In genomic region chr10:15188629-15189028, GRCh38 we compare ENCODE assay signal across 24 cellular contexts. TPM values are rescaled to one million over a fixed set of nuclear protein-coding genes. Genes with fewer than 3 reads are reported as not detected.
DNase-seq lines count a peak whose midpoint lies in the region; FAIRE-seq and TF ChIP-seq lines count a peak whose summit lies in the region.
"Had no signal": no experiment of that assay in that cellular context is flagged by ENCODE, and none has a peak within 500 bp of the region (broad histone marks: within the 10 kb centered on the region; RNA-seq: fewer than 3 reads in every experiment).

No MANE protein-coding gene starts in this region.

- H3K4me3 Mint-ChIP-seq in activated T-cell treated with anti-CD3 and anti-CD28 coated beads, Interleukin-2, amount 50 U/mL, for 24 hours, result peak overlapping the region; percentile 4
- H3K4me3 Mint-ChIP-seq in Calu3 (ENCODE audit: low read depth, unreplicated experiment), result no peak overlapping the region
- H3K4me3 Mint-ChIP-seq: nephron progenitor cell; stimulated activated memory B cell treated with anti-CD40 and anti-IgM and Interleukin-4, amounts not matched to agents 10 μg/mL and 1 μg/mL and 100 μg/mL, for 72 hours; type B pancreatic cell had no signal

- no peaks in the 10 kb centered on the region for H3K27me3 Mint-ChIP-seq in activated T-cell treated with anti-CD3 and anti-CD28 coated beads, Interleukin-2, amount 50 U/mL, for 24 hours
- peaks cover 8% of the 10 kb centered on the region for H3K27me3 Mint-ChIP-seq in Calu3 (ENCODE audit: unreplicated experiment)
- H3K27me3 Mint-ChIP-seq: progenitor cell of endocrine pancreas; stimulated activated memory B cell treated with anti-CD40 and anti-IgM and Interleukin-4, amounts not matched to agents 10 μg/mL and 1 μg/mL and 100 μg/mL, for 72 hours; type B pancreatic cell had no signal

- H3K27me3 ChIP-seq in effector memory CD4-positive, alpha-beta T cell (replicated peaks; ENCODE audit: control insufficient read depth, insufficient read depth, low read length, poor library complexity, severe bottlenecking), result no peaks in the 10 kb centered on the region
- H3K27me3 ChIP-seq: cardiac muscle cell, gastroesophageal sphincter, MG63, SJCRH30 had no signal

- no TSS peak for BruUV-seq in Calu3 (replicated peaks; lab: Mats Ljungman, UMichigan)

- peak overlapping the region; percentile 16 for H3K4me3 ChIP-seq in effector memory CD4-positive, alpha-beta T cell (ENCODE audit: insufficient read depth, low read depth, low read length, poor library complexity, severe bottlenecking)
- H3K4me3 ChIP-seq: cardiac muscle cell, gastroesophageal sphincter, MG63, PC-9, SJCRH30 had no signal

- CTCF ChIA-PET in Calu3 (lab: Charles Lee), result no interaction called here

- H3K9me3 Mint-ChIP-seq in activated T-cell treated with anti-CD3 and anti-CD28 coated beads, Interleukin-2, amount 50 U/mL, for 24 hours, result no peaks in the 10 kb centered on the region
- no peaks in the 10 kb centered on the region for H3K9me3 Mint-ChIP-seq in Calu3 (ENCODE audit: low read depth, unreplicated experiment)
- H3K9me3 Mint-ChIP-seq: stimulated activated memory B cell treated with anti-CD40 and anti-IgM and Interleukin-4, amounts not matched to agents 10 μg/mL and 1 μg/mL and 100 μg/mL, for 72 hours; type B pancreatic cell had no signal

- no peaks in the 10 kb centered on the region for H3K9me3 ChIP-seq in effector memory CD4-positive, alpha-beta T cell (ENCODE audit: control insufficient read depth, low read length)
- H3K9me3 ChIP-seq: gastroesophageal sphincter, SJCRH30 had no signal

- peaks cover 36% of the 10 kb centered on the region for H3K4me1 Mint-ChIP-seq in activated T-cell treated with anti-CD3 and anti-CD28 coated beads, Interleukin-2, amount 50 U/mL, for 24 hours (ENCODE audit: low read depth)
- no peaks in the 10 kb centered on the region for H3K4me1 Mint-ChIP-seq in Calu3 (ENCODE audit: low read depth, unreplicated experiment)
- H3K4me1 Mint-ChIP-seq: nephron progenitor cell had no signal

- peak overlapping the region; percentile 39 for H3K27ac Mint-ChIP-seq in activated T-cell treated with anti-CD3 and anti-CD28 coated beads, Interleukin-2, amount 50 U/mL, for 24 hours
- no peak overlapping the region for H3K27ac Mint-ChIP-seq in Calu3 (ENCODE audit: unreplicated experiment)
- H3K27ac Mint-ChIP-seq: nephron progenitor cell; progenitor cell of endocrine pancreas; stimulated activated memory B cell treated with anti-CD40 and anti-IgM and Interleukin-4, amounts not matched to agents 10 μg/mL and 1 μg/mL and 100 μg/mL, for 72 hours; type B pancreatic cell had no signal

- peaks cover 8% of the 10 kb centered on the region for H3K4me1 ChIP-seq in effector memory CD4-positive, alpha-beta T cell (ENCODE audit: control insufficient read depth, insufficient read depth, low read length, poor library complexity, severe bottlenecking)
- H3K4me1 ChIP-seq: gastroesophageal sphincter, SJCRH30 had no signal

- no peaks in the 10 kb centered on the region for H3K36me3 Mint-ChIP-seq in activated T-cell treated with anti-CD3 and anti-CD28 coated beads, Interleukin-2, amount 50 U/mL, for 24 hours (ENCODE audit: low read depth)
- no peaks in the 10 kb centered on the region for H3K36me3 Mint-ChIP-seq in Calu3 (ENCODE audit: insufficient read depth, unreplicated experiment)
- H3K36me3 Mint-ChIP-seq: stimulated activated memory B cell treated with anti-CD40 and anti-IgM and Interleukin-4, amounts not matched to agents 10 μg/mL and 1 μg/mL and 100 μg/mL, for 72 hours; type B pancreatic cell had no signal

- no peak for TF ChIP-seq CTCF in Calu3 (IDR thresholded peaks at IDR 0.05; ENCODE audit: unreplicated experiment)

- no peak overlapping the region for H3K27ac ChIP-seq in effector memory CD4-positive, alpha-beta T cell (ENCODE audit: insufficient read depth, low read length, poor library complexity, severe bottlenecking)
- H3K27ac ChIP-seq: cardiac muscle cell, gastroesophageal sphincter, PC-9, SJCRH30 had no signal

- peak in 5 of 6 experiments; percentile 7 to 26 (median 15) for DNase-seq in stimulated activated naive CD4-positive, alpha-beta T cell (lab: John Stamatoyannopoulos, UW)
- no peak for DNase-seq in stimulated activated naive CD4-positive, alpha-beta T cell treated with Interleukin-2 at 50 U/mL for 16 hours (lab: John Stamatoyannopoulos, UW)
- no peak for DNase-seq in activated T-cell treated with anti-CD3 and anti-CD28 coated beads, Interleukin-2, amount 50 U/mL, for 24 hours
- DNase-seq in effector memory CD4-positive, alpha-beta T cell, result no peak
- DNase-seq in Calu3, result no peak
- DNase-seq in DMS79 (lab: John Stamatoyannopoulos, UW), result no peak
- DNase-seq in NCI-H1694 treated with DMSO at 0.1 percent for 48 hours (lab: John Stamatoyannopoulos, UW), result no peak
- no peak for DNase-seq in frontal cortex (ENCODE audit: low spot score in 2 of 2)
- DNase-seq: mesendoderm, MG63, NCI-H1436 treated with DMSO at 0.1 percent for 48 hours, NCI-H774, nephron progenitor cell, PC-9, SJCRH30, small intestine, T1000 had no signal

- no peaks in the 10 kb centered on the region for H3K36me3 ChIP-seq in effector memory CD4-positive, alpha-beta T cell (ENCODE audit: control insufficient read depth, insufficient read depth, low read length)
- H3K36me3 ChIP-seq: cardiac muscle cell, gastroesophageal sphincter, MG63, SJCRH30 had no signal

- intact Hi-C loops in Calu3 (cut with micrococcal nuclease; ENCODE audit: unreplicated experiment), result no loop called here

- FAIRE-seq in frontal cortex (lab: Jason Lieb, UNC), result no peak
- FAIRE-seq: H1, HepG2, small intestine had no signal

RNA-seq across cellular contexts. Expression of gene NMT2, which starts 20.1 kb away (rescaled TPM):
- total RNA-seq in Calu3 (2022) (7.5 and 8.6 TPM in 2 replicates), frontal cortex (62.0 TPM)

Comparison
In these comparisons a context has a peak if more than half of its experiments do, and no peak if none do; other contexts are left out.
1. DNase-seq: peak in stimulated activated naive CD4-positive, alpha-beta T cell (5 of 6); none in stimulated activated naive CD4-positive, alpha-beta T cell treated with Interleukin-2 at 50 U/mL for 16 hours (single experiment), activated T-cell treated with anti-CD3 and anti-CD28 coated beads, Interleukin-2, amount 50 U/mL, for 24 hours (single experiment), effector memory CD4-positive, alpha-beta T cell (0 of 3), Calu3 (single experiment), DMS79 (single experiment), NCI-H1694 treated with DMSO at 0.1 percent for 48 hours (single experiment) and frontal cortex (0 of 2).